Comparison of ENCODE assay signal across 28 cellular contexts in genomic region chr9:6160579-6160978, GRCh38.
"Had no signal": no experiment of that assay in that cellular context is flagged by ENCODE, and none has a peak within 500 bp of the region (broad histone marks: within the 10 kb centered on the region; RNA-seq: fewer than 3 reads in every experiment).

No MANE protein-coding gene starts in this region.

- H3K36me3 ChIP-seq: stomach, suprapubic skin, thoracic aorta, thyroid gland, tibial artery, tibial nerve, transverse colon, upper lobe of left lung, upper lobe of right lung, uterus, vagina had no signal

- H3K9me3 ChIP-seq: testis, thyroid gland, tibial artery, upper lobe of right lung, uterus, vagina had no signal

- H3K36me3 Mint-ChIP-seq: stimulated activated effector memory CD8-positive, alpha-beta T cell treated with anti-CD3 and anti-CD28 coated beads, Interleukin-12 subunit alpha, Interleukin-12 subunit beta, amount 100 ng/mL, for 72 hours; stimulated activated memory B cell treated with anti-CD40 and anti-IgM and Interleukin-4, amounts not matched to agents 10 μg/mL and 1 μg/mL and 100 μg/mL, for 72 hours; stimulated activated naive B cell treated with anti-CD40 and anti-IgM and Interleukin-4, amounts not matched to agents 10 μg/mL and 1 μg/mL and 100 μg/mL, for 72 hours; type B pancreatic cell had no signal

- H3K27ac Mint-ChIP-seq: stimulated activated effector memory CD8-positive, alpha-beta T cell treated with anti-CD3 and anti-CD28 coated beads, Interleukin-12 subunit alpha, Interleukin-12 subunit beta, amount 100 ng/mL, for 72 hours; stimulated activated memory B cell treated with anti-CD40 and anti-IgM and Interleukin-4, amounts not matched to agents 10 μg/mL and 1 μg/mL and 100 μg/mL, for 72 hours; stimulated activated naive B cell treated with anti-CD40 and anti-IgM and Interleukin-4, amounts not matched to agents 10 μg/mL and 1 μg/mL and 100 μg/mL, for 72 hours; stimulated activated naive CD8-positive, alpha-beta T cell treated with anti-CD3 and anti-CD28 coated beads, Interleukin-15, amount 100 ng/mL, for 72 hours; stimulated activated naive CD8-positive, alpha-beta T cell treated with anti-CD3 and anti-CD28 coated beads, Interleukin-15, Interleukin-2, amounts not matched to agents 100 ng/mL and 50 ng/mL, for 24 hours; type B pancreatic cell had no signal

- H3K4me3 Mint-ChIP-seq: stimulated activated effector memory CD8-positive, alpha-beta T cell treated with anti-CD3 and anti-CD28 coated beads, Interleukin-12 subunit alpha, Interleukin-12 subunit beta, amount 100 ng/mL, for 72 hours; stimulated activated memory B cell treated with anti-CD40 and anti-IgM and Interleukin-4, amounts not matched to agents 10 μg/mL and 1 μg/mL and 100 μg/mL, for 72 hours; stimulated activated naive B cell treated with anti-CD40 and anti-IgM and Interleukin-4, amounts not matched to agents 10 μg/mL and 1 μg/mL and 100 μg/mL, for 72 hours; stimulated activated naive CD8-positive, alpha-beta T cell treated with anti-CD3 and anti-CD28 coated beads, Interleukin-15, amount 100 ng/mL, for 72 hours; stimulated activated naive CD8-positive, alpha-beta T cell treated with anti-CD3 and anti-CD28 coated beads, Interleukin-15, Interleukin-2, amounts not matched to agents 100 ng/mL and 50 ng/mL, for 24 hours; type B pancreatic cell had no signal

- H3K27ac ChIP-seq: stomach, suprapubic skin, testis, thoracic aorta, thyroid gland, tibial artery, tibial nerve, transverse colon, upper lobe of left lung, upper lobe of right lung, uterus, vagina had no signal

- H3K4me3 ChIP-seq: stomach, suprapubic skin, testis, thoracic aorta, thyroid gland, tibial artery, tibial nerve, transverse colon, upper lobe of left lung, upper lobe of right lung, uterus, vagina had no signal

- H3K4me1 ChIP-seq: stomach, suprapubic skin, testis, tibial artery, tibial nerve, transverse colon, upper lobe of left lung, upper lobe of right lung, uterus, vagina had no signal

- H3K27me3 ChIP-seq: stomach, suprapubic skin, testis, thyroid gland, tibial artery, tibial nerve, transverse colon, upper lobe of left lung, upper lobe of right lung, uterus, vagina had no signal

- DNase-seq: stimulated activated CD4-positive, alpha-beta T cell treated with anti-CD3 and anti-CD28 coated beads, Interleukin-2, amount 100 ng/mL, for 48 hours; stimulated activated CD4-positive, alpha-beta T cell treated with anti-CD3 and anti-CD28 coated beads, Interleukin-4, amount 100 ng/mL, for 1 hour; stimulated activated CD4-positive, alpha-beta T cell treated with anti-CD3 and anti-CD28 coated beads, Interleukin-4, amount 100 ng/mL, for 24 hours; stimulated activated CD4-positive, alpha-beta T cell treated with anti-CD3 and anti-CD28 coated beads, Interleukin-4, amount 100 ng/mL, for 4 hours; stimulated activated CD8-positive, alpha-beta memory T cell treated with anti-CD3 and anti-CD28 coated beads, Interleukin-4, amount 100 ng/mL, for 48 hours; stimulated activated naive B cell treated with anti-CD40 and anti-IgM and Interleukin-4, amounts not matched to agents 10 μg/mL and 1 μg/mL and 100 μg/mL, for 72 hours; stimulated activated naive CD4-positive, alpha-beta T cell; stimulated activated naive CD4-positive, alpha-beta T cell treated with Interleukin-2 at 50 U/mL for 16 hours; stimulated activated naive CD8-positive, alpha-beta T cell treated with anti-CD3 and anti-CD28 coated beads, Interleukin-15, amount 100 ng/mL, for 72 hours; stimulated activated naive CD8-positive, alpha-beta T cell treated with anti-CD3 and anti-CD28 coated beads, Interleukin-15, Interleukin-2, amounts not matched to agents 100 U/mL and 50 U/mL, for 24 hours; stomach; substantia nigra; testis; thyroid gland; tibial artery; transverse colon; trophoblast cell; upper lobe of left lung; upper lobe of right lung; uterus had no signal

- H3K4me1 Mint-ChIP-seq: stimulated activated effector memory CD8-positive, alpha-beta T cell treated with anti-CD3 and anti-CD28 coated beads, Interleukin-12 subunit alpha, Interleukin-12 subunit beta, amount 100 ng/mL, for 72 hours; stimulated activated memory B cell treated with anti-CD40 and anti-IgM and Interleukin-4, amounts not matched to agents 10 μg/mL and 1 μg/mL and 100 μg/mL, for 72 hours; stimulated activated naive B cell treated with anti-CD40 and anti-IgM and Interleukin-4, amounts not matched to agents 10 μg/mL and 1 μg/mL and 100 μg/mL, for 72 hours; stimulated activated naive CD8-positive, alpha-beta T cell treated with anti-CD3 and anti-CD28 coated beads, Interleukin-15, amount 100 ng/mL, for 72 hours had no signal

- H3K9me3 Mint-ChIP-seq: type B pancreatic cell had no signal

- H3K27me3 Mint-ChIP-seq: stimulated activated naive CD8-positive, alpha-beta T cell treated with anti-CD3 and anti-CD28 coated beads, Interleukin-15, amount 100 ng/mL, for 72 hours; type B pancreatic cell had no signal
